ENCODE assay signal across 1 cellular context in genomic region chr20:17142666-17143065, GRCh38.
TF ChIP-seq lines count a peak whose summit lies in the region.

No MANE protein-coding gene starts in this region.

TF ChIP-seq in HepG2, 621 proteins besides CTCF, POLR2A, EP300 and RAD21 (continued from another document):
- TF ChIP-seq GFI1 (CRISPR knock-in tag; IDR thresholded peaks at IDR 0.05; ENCODE audit: borderline replicate concordance), result peak; percentile 56; the same call in 1 of the 2 replicates
- TF ChIP-seq DMAP1 (CRISPR knock-in tag; IDR thresholded peaks at IDR 0.05), result no peak
- peak; percentile 57 for TF ChIP-seq HNF4G (IDR thresholded peaks at IDR 0.05; ENCODE audit: borderline replicate concordance, low read depth, low read length)
- no peak for TF ChIP-seq HNF4G (CRISPR knock-in tag; IDR thresholded peaks at IDR 0.05; ENCODE audit: borderline replicate concordance, low read depth)
- no peak for TF ChIP-seq SOX13 (IDR thresholded peaks at IDR 0.05)
- peak in 1 of 2 experiments; percentile 47; a peak in 1 of 4 replicates for TF ChIP-seq SOX13 (CRISPR knock-in tag; conservative IDR thresholded peaks at IDR 0.05 in 1 of 2, IDR thresholded peaks at IDR 0.05 in 1 of 2)
- TF ChIP-seq RORA (CRISPR knock-in tag; IDR thresholded peaks at IDR 0.05), result no peak
- peak; percentile 85 for TF ChIP-seq HHEX (CRISPR knock-in tag; IDR thresholded peaks at IDR 0.05)
- peak; percentile 75 for TF ChIP-seq NR2F2 (IDR thresholded peaks at IDR 0.05; ENCODE audit: borderline replicate concordance, low read depth)
- TF ChIP-seq HNF4A (CRISPR knock-in tag; IDR thresholded peaks at IDR 0.05), result peak; percentile 80
